Comparison of ENCODE assay signal across 8 cellular contexts in the genomic region with DNA sequence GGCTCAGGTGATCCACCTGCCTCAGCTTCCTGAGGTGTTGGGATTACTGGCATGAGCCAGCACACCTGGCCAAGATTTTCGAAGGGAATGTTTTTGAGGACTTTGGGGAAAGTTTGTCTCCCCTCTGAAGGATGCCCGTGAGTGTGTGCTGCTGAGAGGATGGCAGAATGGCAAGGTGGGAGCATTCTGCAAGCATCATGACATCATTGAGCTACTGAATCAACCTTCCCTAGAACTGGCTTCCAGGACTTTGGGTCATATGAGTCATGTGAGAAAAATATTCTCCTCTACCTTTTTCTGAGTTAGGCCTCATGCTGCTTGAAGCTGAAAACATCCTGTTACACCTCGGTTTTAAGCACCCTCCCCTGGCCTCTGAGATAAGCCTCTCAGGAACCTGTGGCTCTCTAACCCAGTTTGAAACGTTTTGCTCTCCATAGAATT. TPM values are rescaled to one million over a fixed set of nuclear protein-coding genes. Genes with fewer than 3 reads are reported as not detected.
DNase-seq lines count a peak whose midpoint lies in the region; ATAC-seq and TF ChIP-seq lines count a peak whose summit lies in the region.
"Had no signal": no experiment of that assay in that cellular context is flagged by ENCODE, and none has a peak within 500 bp of the region (broad histone marks: within the 10 kb centered on the region; RNA-seq: fewer than 3 reads in every experiment).

No MANE protein-coding gene starts in this region.

- peak overlapping the region; percentile 15; the same call in 1 of the 2 replicates for H3K4me2 ChIP-seq in OCI-LY1 (ENCODE audit: low read length)

- no peak overlapping the region for H3K4me3 ChIP-seq in OCI-LY1 (ENCODE audit: low read depth, low read length, poor library complexity, severe bottlenecking)
- H3K4me3 ChIP-seq in body of pancreas = no peak overlapping the region
- H3K4me3 ChIP-seq: SJSA1 had no signal

- peaks cover 68% of the 10 kb centered on the region for H3K4me1 ChIP-seq in OCI-LY1 (ENCODE audit: insufficient read depth, low read length, severe bottlenecking)
- H3K4me1 ChIP-seq in body of pancreas = peaks cover 35% of the 10 kb centered on the region

- H3F3A ChIP-seq in OCI-LY1 (ENCODE audit: insufficient read depth, low read length) = 0 out of 2 replicates have a peak, but pooled peaks cover 3% of the 10 kb centered on the region

- H3K36me3 ChIP-seq in OCI-LY1 (ENCODE audit: insufficient read depth, low read length) = peaks cover 89% of the 10 kb centered on the region
- H3K36me3 ChIP-seq in body of pancreas (replicated peaks in 1 of 2; ENCODE audit: insufficient read depth in 1 of 2, low read depth in 2 of 2) = no peaks in the 10 kb centered on the region
- H3K36me3 ChIP-seq: SJSA1 had no signal

- no peaks in the 10 kb centered on the region for H3K9me2 ChIP-seq in OCI-LY1 (ENCODE audit: low read depth, low read length)

- ATAC-seq in GM21423 (IDR thresholded peaks at IDR 0.05; ENCODE audit: unreplicated experiment) (peak; percentile 35), body of pancreas (peak; percentile 63), HG03039 (IDR thresholded peaks at IDR 0.05; ENCODE audit: unreplicated experiment) (no peak), GM19397 (IDR thresholded peaks at IDR 0.05; ENCODE audit: unreplicated experiment) (no peak)

- no peak overlapping the region for H3K9ac ChIP-seq in OCI-LY1 (ENCODE audit: low read length)

- 41 to 48% methylated on average over 3 to 4 of the region's 4 CpGs for WGBS in body of pancreas, 2 donors

- TF ChIP-seq POLR2A in body of pancreas (IDR thresholded peaks at IDR 0.05) = no peak

- no peak for DNase-seq in body of pancreas
- peak; percentile 76 for DNase-seq in renal cortical epithelial cell (ENCODE audit: low read depth)
- DNase-seq in NCI-H345 treated with DMSO at 0.1 percent for 48 hours (lab: John Stamatoyannopoulos, UW; ENCODE audit: unreplicated experiment) = no peak

- peaks cover 6% of the 10 kb centered on the region for H4K20me1 ChIP-seq in OCI-LY1 (ENCODE audit: insufficient read depth, low read length)

- H3K9me3 ChIP-seq in OCI-LY1 (ENCODE audit: low read length) = no peaks in the 10 kb centered on the region
- no peaks in the 10 kb centered on the region for H3K9me3 ChIP-seq in body of pancreas
- H3K9me3 ChIP-seq: SJSA1 had no signal

- no peaks in the 10 kb centered on the region for H3K27me3 ChIP-seq in OCI-LY1 (ENCODE audit: insufficient read depth, low read length)
- no peaks in the 10 kb centered on the region for H3K27me3 ChIP-seq in body of pancreas
- H3K27me3 ChIP-seq: SJSA1 had no signal

- no peak overlapping the region for H2AFZ ChIP-seq in OCI-LY1 (ENCODE audit: low read length)

- peaks cover 96% of the 10 kb centered on the region for H3K79me2 ChIP-seq in OCI-LY1 (ENCODE audit: insufficient read depth, low read length)

- no peak for TF ChIP-seq CTCF in OCI-LY1 (IDR thresholded peaks at IDR 0.05; ENCODE audit: low read length)
- no peak for TF ChIP-seq CTCF in body of pancreas (IDR thresholded peaks at IDR 0.05)

- intact Hi-C loops in body of pancreas (cut with DNase I) = no loop called here

- H3K27ac ChIP-seq in OCI-LY1 (ENCODE audit: low read depth, low read length, poor library complexity, severe bottlenecking) = peak overlapping the region; percentile 34
- H3K27ac ChIP-seq in body of pancreas = peak overlapping the region in 2 of 4 donors; percentile 18 to 45
- H3K27ac ChIP-seq: SJSA1 had no signal

RNA-seq across cellular contexts. Expression of a gene that starts 31.0 kb away (rescaled TPM):
- total RNA-seq in body of pancreas (10 to 100 TPM; 47.1 to 63.6 TPM), renal cortical epithelial cell (4.7 and 7.8 TPM in 2 replicates)

Comparison
In these comparisons a context has a peak if more than half of its experiments do, and no peak if none do; other contexts are left out.
1. ATAC-seq: peak in GM21423 (single experiment) and body of pancreas (single experiment); none in HG03039 (single experiment) and GM19397 (single experiment).